ENCODE assay signal across 33 cellular contexts in the genomic region with DNA sequence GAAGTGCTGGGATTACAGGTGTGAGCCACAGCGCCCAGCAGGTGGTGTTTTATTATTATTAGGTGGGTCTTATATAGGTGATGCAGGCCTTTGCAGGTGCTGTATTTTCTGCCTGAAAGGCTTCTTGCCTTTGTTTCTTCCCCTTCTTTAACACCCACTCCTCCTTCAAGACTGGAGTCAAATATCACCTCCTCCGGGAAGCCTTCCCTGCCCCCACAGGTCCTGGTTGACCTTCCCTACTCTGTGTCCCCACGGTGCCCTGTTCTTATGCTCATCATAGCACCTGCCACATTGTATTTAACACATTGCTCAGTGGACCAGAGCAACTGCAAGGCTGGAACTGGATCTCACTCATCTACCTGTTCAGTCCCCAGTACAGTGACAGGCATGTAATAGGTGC. TPM values are rescaled to one million over a fixed set of nuclear protein-coding genes. Genes with fewer than 3 reads are reported as not detected.
"Had no signal": no experiment of that assay in that cellular context is flagged by ENCODE, and none has a peak within 500 bp of the region (broad histone marks: within the 10 kb centered on the region; RNA-seq: fewer than 3 reads in every experiment).

No MANE protein-coding gene starts in this region.

- H3K9me3 Mint-ChIP-seq: activated B cell treated with CpG ODN at 0.5 μM for 24 hours; activated CD8-positive, alpha-beta T cell treated with anti-CD3 and anti-CD28 coated beads for 36 hours; activated naive CD4-positive, alpha-beta T cell treated with anti-CD3 and anti-CD28 coated beads, Interleukin-2, amount 50 U/mL, for 24 hours; activated naive CD8-positive, alpha-beta T cell treated with anti-CD3 and anti-CD28 coated beads for 36 hours; activated naive CD8-positive, alpha-beta T cell treated with anti-CD3 and anti-CD28 coated beads, Interleukin-2, amount 50 U/mL, for 24 hours; activated T-cell treated with anti-CD3 and anti-CD28 coated beads, Interleukin-2, amount 50 U/mL, for 4 hours; T-helper 2 cell treated with Interferon-gamma antibody and Interleukin-4, amounts not matched to agents 5 μg/mL and 100 μg/mL, for 36 hours had no signal

- H3K27ac ChIP-seq: adrenal gland, body of pancreas, foreskin keratinocyte, gastrocnemius medialis, heart right ventricle, WERI-Rb-1 had no signal

- H3K4me1 Mint-ChIP-seq: activated B cell treated with CpG ODN at 0.5 μM for 24 hours; activated naive CD4-positive, alpha-beta T cell treated with anti-CD3 and anti-CD28 coated beads, Interleukin-2, amount 50 U/mL, for 24 hours; activated naive CD8-positive, alpha-beta T cell treated with anti-CD3 and anti-CD28 coated beads for 36 hours; activated naive CD8-positive, alpha-beta T cell treated with anti-CD3 and anti-CD28 coated beads, Interleukin-2, amount 50 U/mL, for 24 hours; activated T-helper 17 cell treated with anti-CD3 and anti-CD28 coated beads, Interleukin-2, amount 50 U/mL, for 72 hours; T-helper 17 cell had no signal

- H3K36me3 ChIP-seq: adrenal gland, gastrocnemius medialis, heart right ventricle, WERI-Rb-1 had no signal

- H3K4me1 ChIP-seq: adrenal gland, body of pancreas, foreskin keratinocyte, gastrocnemius medialis, heart right ventricle had no signal

- H3K27me3 ChIP-seq: adrenal gland, body of pancreas, gastrocnemius medialis, heart right ventricle had no signal

- ATAC-seq: activated CD4-positive, CD25-positive, alpha-beta regulatory T cell treated with anti-CD3 and anti-CD28 coated beads, Interleukin-2, amount 50 U/mL, for 24 hours; activated CD8-positive, alpha-beta T cell treated with anti-CD3 and anti-CD28 coated beads for 36 hours; activated naive CD8-positive, alpha-beta T cell treated with anti-CD3 and anti-CD28 coated beads, Interleukin-2, amount 50 U/mL, for 24 hours; activated T-cell treated with anti-CD3 and anti-CD28 coated beads, Interleukin-2, amount 50 U/mL, for 4 hours; activated T-helper 17 cell treated with anti-CD3 and anti-CD28 coated beads, Interleukin-2, amount 50 U/mL, for 72 hours; body of pancreas; esophagus mucosa; foreskin keratinocyte; gastrocnemius medialis; heart right ventricle; T-helper 17 cell had no signal

- H3K4me3 ChIP-seq: adrenal gland, body of pancreas, gastrocnemius medialis, heart right ventricle had no signal

- DNase-seq: activated B cell treated with CpG ODN at 0.5 μM for 24 hours; activated CD4-positive, alpha-beta T cell treated with anti-CD3 and anti-CD28 coated beads for 48 hours; activated CD4-positive, alpha-beta T cell treated with anti-CD3 and anti-CD28 coated beads, Interleukin-2, amount 50 U/mL, for 1 hour; activated CD4-positive, alpha-beta T cell treated with anti-CD3 and anti-CD28 coated beads, Interleukin-2, amount 50 U/mL, for 48 hours; activated CD8-positive, alpha-beta memory T cell treated with anti-CD3 and anti-CD28 coated beads for 24 hours; activated CD8-positive, alpha-beta T cell treated with anti-CD3 and anti-CD28 coated beads for 36 hours; activated effector memory CD4-positive, alpha-beta T cell treated with Interleukin-2 at 50 U/mL for 16 hours; activated gamma-delta T cell treated with Interleukin-2 at 50 U/mL for 16 hours; activated naive CD4-positive, alpha-beta T cell treated with anti-CD3 and anti-CD28 coated beads for 36 hours; activated naive CD8-positive, alpha-beta T cell treated with anti-CD3 and anti-CD28 coated beads for 36 hours; activated naive CD8-positive, alpha-beta T cell treated with anti-CD3 and anti-CD28 coated beads, Interleukin-2, amount 50 U/mL, for 24 hours; activated T-cell treated with anti-CD3 and anti-CD28 coated beads, Interleukin-2, amount 50 U/mL, for 4 hours; adrenal gland; amygdala; aorta; body of pancreas; caudate nucleus; cortex of kidney; dermis blood vessel endothelial cell; effector CD8-positive, alpha-beta T cell; foreskin keratinocyte; gastrocnemius medialis; heart right ventricle; T-helper 1 cell; T-helper 17 cell; T1000; WERI-Rb-1 had no signal

- H3K36me3 Mint-ChIP-seq: activated naive CD4-positive, alpha-beta T cell treated with anti-CD3 and anti-CD28 coated beads, Interleukin-2, amount 50 U/mL, for 24 hours; activated naive CD8-positive, alpha-beta T cell treated with anti-CD3 and anti-CD28 coated beads for 36 hours had no signal

- FAIRE-seq: colon had no signal

- H3K4me3 Mint-ChIP-seq: activated B cell treated with CpG ODN at 0.5 μM for 24 hours; activated CD8-positive, alpha-beta T cell treated with anti-CD3 and anti-CD28 coated beads for 36 hours; activated naive CD4-positive, alpha-beta T cell treated with anti-CD3 and anti-CD28 coated beads for 36 hours; activated naive CD4-positive, alpha-beta T cell treated with anti-CD3 and anti-CD28 coated beads, Interleukin-2, amount 50 U/mL, for 24 hours; activated naive CD8-positive, alpha-beta T cell treated with anti-CD3 and anti-CD28 coated beads for 36 hours; activated naive CD8-positive, alpha-beta T cell treated with anti-CD3 and anti-CD28 coated beads, Interleukin-2, amount 50 U/mL, for 24 hours; activated T-cell treated with anti-CD3 and anti-CD28 coated beads, Interleukin-2, amount 50 U/mL, for 4 hours; activated T-helper 17 cell treated with anti-CD3 and anti-CD28 coated beads, Interleukin-2, amount 50 U/mL, for 72 hours; T-helper 17 cell; T-helper 2 cell treated with Interferon-gamma antibody and Interleukin-4, amounts not matched to agents 5 μg/mL and 100 μg/mL, for 36 hours had no signal

- H3K9me3 ChIP-seq: adrenal gland, body of pancreas, gastrocnemius medialis had no signal

- H3K27ac Mint-ChIP-seq: activated B cell treated with CpG ODN at 0.5 μM for 24 hours; activated CD8-positive, alpha-beta T cell treated with anti-CD3 and anti-CD28 coated beads for 36 hours; activated naive CD4-positive, alpha-beta T cell treated with anti-CD3 and anti-CD28 coated beads for 36 hours; activated naive CD4-positive, alpha-beta T cell treated with anti-CD3 and anti-CD28 coated beads, Interleukin-2, amount 50 U/mL, for 24 hours; activated naive CD8-positive, alpha-beta T cell treated with anti-CD3 and anti-CD28 coated beads for 36 hours; activated naive CD8-positive, alpha-beta T cell treated with anti-CD3 and anti-CD28 coated beads, Interleukin-2, amount 50 U/mL, for 24 hours; activated T-helper 17 cell treated with anti-CD3 and anti-CD28 coated beads, Interleukin-2, amount 50 U/mL, for 72 hours; T-helper 17 cell; T-helper 2 cell treated with Interferon-gamma antibody and Interleukin-4, amounts not matched to agents 5 μg/mL and 100 μg/mL, for 36 hours had no signal

RNA-seq across cellular contexts. Expression of a gene that starts 39.8 kb away (rescaled TPM):
- total RNA-seq: activated B cell treated with CpG ODN at 0.5 μM for 24 hours; activated CD8-positive, alpha-beta T cell treated with anti-CD3 and anti-CD28 coated beads for 36 hours; activated naive CD4-positive, alpha-beta T cell treated with anti-CD3 and anti-CD28 coated beads for 36 hours; activated naive CD8-positive, alpha-beta T cell treated with anti-CD3 and anti-CD28 coated beads for 36 hours; activated T-cell treated with anti-CD3 and anti-CD28 coated beads, Interleukin-2, amount 50 U/mL, for 4 hours; activated T-helper 17 cell treated with anti-CD3 and anti-CD28 coated beads, Interleukin-2, amount 50 U/mL, for 72 hours; dermis blood vessel endothelial cell; foreskin keratinocyte; T-helper 17 cell had no signal
- polyA plus RNA-seq: foreskin keratinocyte had no signal
